8 cellular contexts compared by ENCODE assay signal in genomic region chr6:53795254-53795701, GRCh38. TPM values are rescaled to one million over a fixed set of nuclear protein-coding genes. Genes with fewer than 3 reads are reported as not detected.
A peak's percentile ranks its signal among the peaks of the same experiment; 100 is the strongest.
DNase-seq lines count a peak whose midpoint lies in the region; ATAC-seq and TF ChIP-seq lines count a peak whose summit lies in the region.

No MANE protein-coding gene starts in this region.

- peak overlapping the region; percentile 70 for H3K9ac ChIP-seq in endodermal cell (ENCODE audit: extremely low read depth, low read length, poor library complexity, severe bottlenecking)

- no peaks in the 10 kb centered on the region for H3K9me3 Mint-ChIP-seq in endodermal cell
- peaks cover 7% of the 10 kb centered on the region for H3K9me3 Mint-ChIP-seq in nephron

- H3K36me3 ChIP-seq in PC-9 (ENCODE audit: low read depth) (no peaks in the 10 kb centered on the region), endodermal cell (ENCODE audit: control insufficient read depth, insufficient read depth, low read length) (no peaks in the 10 kb centered on the region)

- no peaks in the 10 kb centered on the region for H3K9me2 ChIP-seq in PC-9 (ENCODE audit: insufficient read depth)

- H3K9me3 ChIP-seq in PC-9 (ENCODE audit: insufficient read depth, low read depth), result 0 out of 2 replicates have a peak, but pooled peaks cover under 1% of the 10 kb centered on the region
- no peaks in the 10 kb centered on the region for H3K9me3 ChIP-seq in endodermal cell (ENCODE audit: control insufficient read depth, low read length)

- H3K27me3 ChIP-seq in PC-9 (ENCODE audit: insufficient read depth, low read depth) (no peaks in the 10 kb centered on the region), endodermal cell (ENCODE audit: control insufficient read depth, insufficient read depth, low read length, poor library complexity, severe bottlenecking) (peaks cover 26% of the 10 kb centered on the region)

- TSS peak; percentile 19 for BruUV-seq in PC-9 (replicated peaks; lab: Mats Ljungman, UMichigan)

- intact Hi-C loops in PC-9 (cut with micrococcal nuclease; ENCODE audit: unreplicated experiment), result loop anchor here (1.0 to 10.0 kb wide), 3 partner anchors 132 to 300 kb away; no protein-coding TSS in a partner anchor

- H2AFZ ChIP-seq in PC-9, result peak overlapping the region; percentile 92

- TF ChIP-seq CTCF in GM12875 (IDR thresholded peaks at IDR 0.05; ENCODE audit: borderline replicate concordance, insufficient read depth, low read depth, low read length), result no peak
- TF ChIP-seq CTCF in PC-9 (conservative IDR thresholded peaks at IDR 0.05), result no peak
- no peak for TF ChIP-seq CTCF in endodermal cell (conservative IDR thresholded peaks at IDR 0.05)
- TF ChIP-seq CTCF in nephron (IDR thresholded peaks at IDR 0.05; ENCODE audit: unreplicated experiment in 3 of 3), result no peak

- H3K27me3 Mint-ChIP-seq in endodermal cell (ENCODE audit: insufficient read depth) (peaks cover 34% of the 10 kb centered on the region), nephron (ENCODE audit: low read depth) (peaks cover 7% of the 10 kb centered on the region)

- 0 to 1% methylated on average over 14 to 28 of the region's 28 CpGs for WGBS in endodermal cell (ENCODE audit: insufficient coverage in 1 of 2, insufficient read length in 1 of 2), 2 experiments

- peak; percentile 18 for ATAC-seq in HG02840 (IDR thresholded peaks at IDR 0.05; ENCODE audit: low FRiP score, unreplicated experiment)

- H3K4me1 Mint-ChIP-seq in endodermal cell (peaks cover 19% of the 10 kb centered on the region), nephron (peaks cover 47% of the 10 kb centered on the region)

- H3K36me3 Mint-ChIP-seq in endodermal cell (ENCODE audit: low read depth) (no peaks in the 10 kb centered on the region), nephron (ENCODE audit: low read depth) (peaks cover 7% of the 10 kb centered on the region)

- H3F3A ChIP-seq in PC-9 (ENCODE audit: insufficient read depth, low read depth), result peaks cover 19% of the 10 kb centered on the region

- H3K27ac Mint-ChIP-seq in endodermal cell (peak overlapping the region; percentile 52), nephron (peak overlapping the region; percentile 43 to 99 (median 90))

- H3K79me2 ChIP-seq in PC-9 (ENCODE audit: low read depth), result peaks cover 55% of the 10 kb centered on the region

- peak in 1 of 2 experiments; percentile 36 for DNase-seq in PC-9
- no peak for DNase-seq in endodermal cell
- no peak for DNase-seq in HEK293T (ENCODE audit: extremely low spot score)
- DNase-seq in NCI-H524 treated with DMSO at 0.1 percent for 48 hours (lab: John Stamatoyannopoulos, UW), result no peak
- no peak for DNase-seq in A172 (ENCODE audit: low spot score)

- peaks cover 4% of the 10 kb centered on the region; the same call in 1 of the 2 replicates for H4K20me1 ChIP-seq in PC-9 (ENCODE audit: insufficient read depth)

- H3K4me2 ChIP-seq in PC-9, result peak overlapping the region; percentile 85

- CTCF ChIA-PET in PC-9 (lab: Charles Lee), result interaction anchor here (0.7 to 5.0 kb wide), 3 partner anchors 71 to 161 kb away, joined by 3 to 23 read pairs (median 4); no protein-coding TSS in a partner anchor
- CTCF ChIA-PET in HEK293T (lab: Yijun Ruan, JAX), result interaction anchor here (0.6 to 3.0 kb wide), 4 partner anchors 61 to 1596 kb away, joined by 3 to 27 read pairs (median 6); no protein-coding TSS in a partner anchor

- H3K4me3 Mint-ChIP-seq in endodermal cell (peak overlapping the region; percentile 93), nephron (peak overlapping the region; percentile 95 to 96 (median 95))

- POLR2A ChIA-PET in PC-9 (lab: Charles Lee; ENCODE audit: unreplicated experiment), result interaction anchor here (0.5 to 1.1 kb wide), 4 partner anchors 67 to 683 kb away, joined by 3 to 8 read pairs (median 4); no protein-coding TSS in a partner anchor
- POLR2A ChIA-PET in HEK293T (lab: Yijun Ruan, JAX), result interaction anchor here (0.7 to 2.8 kb wide), 17 partner anchors 10 to 210 kb away, joined by 3 to 15 read pairs (median 6); no protein-coding TSS in a partner anchor

- H3K27ac ChIP-seq in PC-9 (peak overlapping the region; percentile 70), endodermal cell (ENCODE audit: low read depth, low read length) (no peak overlapping the region)

- H3K4me1 ChIP-seq in PC-9 (replicated peaks; ENCODE audit: insufficient read depth), result peaks cover 32% of the 10 kb centered on the region
- peaks cover 7% of the 10 kb centered on the region for H3K4me1 ChIP-seq in endodermal cell (ENCODE audit: control insufficient read depth, insufficient read depth, low read length)

- H3K4me3 ChIP-seq in GM12875 (ENCODE audit: low read depth, low read length), result peak overlapping the region; percentile 51
- peak overlapping the region; percentile 86 for H3K4me3 ChIP-seq in PC-9
- peak overlapping the region; percentile 93 for H3K4me3 ChIP-seq in endodermal cell (ENCODE audit: low read length)

TF ChIP-seq in HEK293T, 16 proteins besides CTCF, POLR2A, EP300 and RAD21:
- TF ChIP-seq, protein P1, sequence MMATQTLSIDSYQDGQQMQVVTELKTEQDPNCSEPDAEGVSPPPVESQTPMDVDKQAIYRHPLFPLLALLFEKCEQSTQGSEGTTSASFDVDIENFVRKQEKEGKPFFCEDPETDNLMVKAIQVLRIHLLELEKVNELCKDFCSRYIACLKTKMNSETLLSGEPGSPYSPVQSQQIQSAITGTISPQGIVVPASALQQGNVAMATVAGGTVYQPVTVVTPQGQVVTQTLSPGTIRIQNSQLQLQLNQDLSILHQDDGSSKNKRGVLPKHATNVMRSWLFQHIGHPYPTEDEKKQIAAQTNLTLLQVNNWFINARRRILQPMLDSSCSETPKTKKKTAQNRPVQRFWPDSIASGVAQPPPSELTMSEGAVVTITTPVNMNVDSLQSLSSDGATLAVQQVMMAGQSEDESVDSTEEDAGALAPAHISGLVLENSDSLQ (IDR thresholded peaks at IDR 0.05), result no peak
- TF ChIP-seq SUZ12 (IDR thresholded peaks at IDR 0.05), result no peak
- TF ChIP-seq ELF4 (IDR thresholded peaks at IDR 0.05), result no peak
- TF ChIP-seq FOXA1 (IDR thresholded peaks at IDR 0.05), result no peak
- no peak for TF ChIP-seq FOXK2 (IDR thresholded peaks at IDR 0.05)
- no peak for TF ChIP-seq NFRKB (IDR thresholded peaks at IDR 0.05)
- no peak for TF ChIP-seq FOXM1 (IDR thresholded peaks at IDR 0.05; ENCODE audit: borderline replicate concordance)
- TF ChIP-seq SP1 (IDR thresholded peaks at IDR 0.05), result no peak
- no peak for TF ChIP-seq LEF1 (IDR thresholded peaks at IDR 0.05; ENCODE audit: borderline replicate concordance)
- no peak for TF ChIP-seq BHLHE40 (IDR thresholded peaks at IDR 0.05; ENCODE audit: borderline replicate concordance)
- TF ChIP-seq L3MBTL2 (conservative IDR thresholded peaks at IDR 0.05), result no peak
- TF ChIP-seq HDGF (IDR thresholded peaks at IDR 0.05; ENCODE audit: borderline replicate concordance), result no peak
- TF ChIP-seq CTBP1 (IDR thresholded peaks at IDR 0.05; ENCODE audit: borderline replicate concordance), result no peak
- no peak for TF ChIP-seq TARDBP (IDR thresholded peaks at IDR 0.05)
- TF ChIP-seq ARNT (IDR thresholded peaks at IDR 0.05), result no peak
- no peak for TF ChIP-seq ZNF384 (IDR thresholded peaks at IDR 0.05)
TF ChIP-seq in HEK293T: peak in this region for 0.

RNA-seq across cellular contexts. Expression of gene LRRC1, which starts 0.5 kb away (rescaled TPM):
- total RNA-seq in PC-9 (2021) (23.0 and 26.4 TPM in 2 replicates), endodermal cell (10 to 100 TPM; 14.1 to 15.3 TPM)
- 12.7 TPM for polyA plus RNA-seq in endodermal cell (2013, experiment 1 of 2)
- polyA plus RNA-seq in endodermal cell (2013, experiment 2 of 2), result 8.8 TPM
- total RNA-seq in A172 (2014; rRNA removed; shearing (Covaris generic)), result 11.3 and 13.3 TPM in 2 replicates
